In genomic region chr1:178393370-178393769, GRCh38 we compare ENCODE assay signal across 26 cellular contexts.
DNase-seq lines count a peak whose midpoint lies in the region; ATAC-seq, FAIRE-seq and TF ChIP-seq lines count a peak whose summit lies in the region.
"Had no signal": no experiment of that assay in that cellular context is flagged by ENCODE, and none has a peak within 500 bp of the region (broad histone marks: within the 10 kb centered on the region; RNA-seq: fewer than 3 reads in every experiment).

No MANE protein-coding gene starts in this region.

- intact Hi-C loops in K562 (cut with micrococcal nuclease): no loop called here

- no peak for TF ChIP-seq EP300 in K562 (IDR thresholded peaks at IDR 0.05; ENCODE audit: low read length)

- no peaks in the 10 kb centered on the region for H3K79me2 ChIP-seq in K562 (ENCODE audit: control insufficient read depth, insufficient read depth, low read length)

- no peak for TF ChIP-seq RAD21 in K562 (CRISPR knock-in tag; conservative IDR thresholded peaks at IDR 0.05 in 1 of 2, IDR thresholded peaks at IDR 0.05 in 1 of 2)

- H3K27me3 ChIP-seq in K562 (ENCODE audit: control insufficient read depth in 2 of 2, insufficient read depth in 2 of 2, low read length in 2 of 2): no peaks in the 10 kb centered on the region
- H3K27me3 ChIP-seq: BLaER1 treated with 17β-estradiol and CSF1 and Interleukin-3, amounts not matched to agents 10 nM and 100 nM; MG63 had no signal

- CTCF ChIA-PET in K562 (lab: Yijun Ruan, JAX; ENCODE audit: low intra/inter-chr PET ratio): no interaction called here

- no peaks in the 10 kb centered on the region for H3K9me1 ChIP-seq in K562 (ENCODE audit: control insufficient read depth, insufficient read depth, low read length)

- no peak for TF ChIP-seq POLR2A in K562 (conservative IDR thresholded peaks at IDR 0.05)

- H3K9me3 ChIP-seq in K562 (replicated peaks; ENCODE audit: control insufficient read depth, insufficient read depth, low read depth, low read length): no peaks in the 10 kb centered on the region
- H3K9me3 ChIP-seq: A549; BLaER1 treated with 17β-estradiol and CSF1 and Interleukin-3, amounts not matched to agents 10 nM and 100 nM; Caco-2; MG63; SK-N-SH had no signal

- H4K20me1 ChIP-seq in K562 (replicated peaks; ENCODE audit: control insufficient read depth, insufficient read depth, low read length): no peaks in the 10 kb centered on the region

- ATAC-seq in K562: no peak
- no peak for ATAC-seq in HG03135 (IDR thresholded peaks at IDR 0.05; ENCODE audit: unreplicated experiment)
- ATAC-seq in omental fat pad (ENCODE audit: low FRiP score): no peak
- ATAC-seq: A549 had no signal

- no peaks in the 10 kb centered on the region for H3K4me1 ChIP-seq in K562 (replicated peaks in 1 of 2; ENCODE audit: control insufficient read depth in 2 of 2, insufficient read depth in 2 of 2, low read length in 2 of 2)

- no peak for FAIRE-seq in K562 (lab: Jason Lieb, UNC)
- FAIRE-seq: A549, GM12892, H1 had no signal

- no peak overlapping the region for H3K9ac ChIP-seq in K562 (ENCODE audit: insufficient read depth in 1 of 2, low read depth in 2 of 2, low read length in 2 of 2)
- H3K9ac ChIP-seq: BLaER1 treated with 17β-estradiol and CSF1 and Interleukin-3, amounts not matched to agents 10 nM and 100 nM; SK-N-SH had no signal

- H3K36me3 ChIP-seq in K562 (ENCODE audit: control insufficient read depth, insufficient read depth, low read length): no peaks in the 10 kb centered on the region
- H3K36me3 ChIP-seq: MG63 had no signal

- in situ Hi-C loops in K562 (cut with MboI): no loop called here

- no peak overlapping the region for H2AFZ ChIP-seq in K562 (ENCODE audit: low read depth, low read length)

- BruUV-seq in K562 (replicated peaks; lab: Mats Ljungman, UMichigan): no TSS peak

- H3K4me2 ChIP-seq in K562 (ENCODE audit: insufficient read depth, low read length): no peak overlapping the region
- H3K4me2 ChIP-seq: A549; BLaER1 treated with 17β-estradiol and CSF1 and Interleukin-3, amounts not matched to agents 10 nM and 100 nM; SK-N-SH had no signal

- WGBS in K562 (ENCODE audit: insufficient coverage, low coverage, missing lambda C conversion rate): 1% methylated on average over 10 of the region's 10 CpGs

- POLR2A ChIA-PET in K562 (lab: Yijun Ruan, JAX): no interaction called here

- TF ChIP-seq CTCF in K562 (IDR thresholded peaks at IDR 0.05 in 2 of 3, conservative IDR thresholded peaks at IDR 0.05 in 1 of 3; ENCODE audit: insufficient read depth in 2 of 3, low read depth in 1 of 3, low read length in 3 of 3) (no peak), omental fat pad (IDR thresholded peaks at IDR 0.05) (no peak)

- peak; percentile 2 for DNase-seq in COR-L47 (lab: John Stamatoyannopoulos, UW)
- peak in 2 of 3 experiments; percentile 74 to 88 for DNase-seq in NCI-H1417 (lab: John Stamatoyannopoulos, UW)
- DNase-seq in NCI-H510A treated with DMSO at 0.1 percent for 48 hours (lab: John Stamatoyannopoulos, UW): peak; percentile 65
- DNase-seq in K562 (ENCODE audit: extremely low read depth in 1 of 4, low spot score in 3 of 4): no peak
- DNase-seq in KG1 (lab: John Stamatoyannopoulos, UW): no peak
- DNase-seq in OCI-M1 (lab: John Stamatoyannopoulos, UW): no peak
- DNase-seq in omental fat pad (ENCODE audit: low spot score): no peak
- DNase-seq: AML-193; Caco-2; CD4-positive, alpha-beta T cell; DND-41; HCEC 1CT; KBM-7; MG63; NCI-H187 treated with DMSO at 0.1 percent for 48 hours; NCI-H524 treated with DMSO at 0.1 percent for 48 hours; SIG-M5; SK-N-SH; SW 1271; T1000 had no signal

- H3K27ac ChIP-seq in K562 (ENCODE audit: extremely low read depth, low read depth, low read length): no peak overlapping the region
- H3K27ac ChIP-seq: A549; BLaER1 treated with 17β-estradiol and CSF1 and Interleukin-3, amounts not matched to agents 10 nM and 100 nM; RWPE1 had no signal

- no peak overlapping the region for H3K4me3 ChIP-seq in K562
- H3K4me3 ChIP-seq: A549; BLaER1 treated with 17β-estradiol and CSF1 and Interleukin-3, amounts not matched to agents 10 nM and 100 nM; MG63 had no signal

TF ChIP-seq in K562, 482 proteins besides CTCF, POLR2A, EP300 and RAD21:
- TF ChIP-seq NRF1 (conservative IDR thresholded peaks at IDR 0.05 in 1 of 2, IDR thresholded peaks at IDR 0.05 in 1 of 2): peak; percentile 40 to 47; a peak in 3 of 4 replicates
- TF ChIP-seq PML (IDR thresholded peaks at IDR 0.05; ENCODE audit: low read length): no peak
- no peak for TF ChIP-seq GATAD2A (IDR thresholded peaks at IDR 0.05)
- no peak for TF ChIP-seq POLR2B (IDR thresholded peaks at IDR 0.05; ENCODE audit: low read depth, partially characterized antibody)
- TF ChIP-seq, protein P1, sequence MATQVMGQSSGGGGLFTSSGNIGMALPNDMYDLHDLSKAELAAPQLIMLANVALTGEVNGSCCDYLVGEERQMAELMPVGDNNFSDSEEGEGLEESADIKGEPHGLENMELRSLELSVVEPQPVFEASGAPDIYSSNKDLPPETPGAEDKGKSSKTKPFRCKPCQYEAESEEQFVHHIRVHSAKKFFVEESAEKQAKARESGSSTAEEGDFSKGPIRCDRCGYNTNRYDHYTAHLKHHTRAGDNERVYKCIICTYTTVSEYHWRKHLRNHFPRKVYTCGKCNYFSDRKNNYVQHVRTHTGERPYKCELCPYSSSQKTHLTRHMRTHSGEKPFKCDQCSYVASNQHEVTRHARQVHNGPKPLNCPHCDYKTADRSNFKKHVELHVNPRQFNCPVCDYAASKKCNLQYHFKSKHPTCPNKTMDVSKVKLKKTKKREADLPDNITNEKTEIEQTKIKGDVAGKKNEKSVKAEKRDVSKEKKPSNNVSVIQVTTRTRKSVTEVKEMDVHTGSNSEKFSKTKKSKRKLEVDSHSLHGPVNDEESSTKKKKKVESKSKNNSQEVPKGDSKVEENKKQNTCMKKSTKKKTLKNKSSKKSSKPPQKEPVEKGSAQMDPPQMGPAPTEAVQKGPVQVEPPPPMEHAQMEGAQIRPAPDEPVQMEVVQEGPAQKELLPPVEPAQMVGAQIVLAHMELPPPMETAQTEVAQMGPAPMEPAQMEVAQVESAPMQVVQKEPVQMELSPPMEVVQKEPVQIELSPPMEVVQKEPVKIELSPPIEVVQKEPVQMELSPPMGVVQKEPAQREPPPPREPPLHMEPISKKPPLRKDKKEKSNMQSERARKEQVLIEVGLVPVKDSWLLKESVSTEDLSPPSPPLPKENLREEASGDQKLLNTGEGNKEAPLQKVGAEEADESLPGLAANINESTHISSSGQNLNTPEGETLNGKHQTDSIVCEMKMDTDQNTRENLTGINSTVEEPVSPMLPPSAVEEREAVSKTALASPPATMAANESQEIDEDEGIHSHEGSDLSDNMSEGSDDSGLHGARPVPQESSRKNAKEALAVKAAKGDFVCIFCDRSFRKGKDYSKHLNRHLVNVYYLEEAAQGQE (CRISPR knock-in tag; IDR thresholded peaks at IDR 0.05; ENCODE audit: low read depth): no peak

Comparison
In these comparisons a context has a peak if more than half of its experiments do, and no peak if none do; other contexts are left out.
1. DNase-seq: peak in COR-L47 (single experiment), NCI-H1417 (2 of 3) and NCI-H510A treated with DMSO at 0.1 percent for 48 hours (single experiment); none in K562 (0 of 4), KG1 (single experiment), OCI-M1 (single experiment) and omental fat pad (single experiment).